30 cellular contexts compared by ENCODE assay signal in the genomic region with DNA sequence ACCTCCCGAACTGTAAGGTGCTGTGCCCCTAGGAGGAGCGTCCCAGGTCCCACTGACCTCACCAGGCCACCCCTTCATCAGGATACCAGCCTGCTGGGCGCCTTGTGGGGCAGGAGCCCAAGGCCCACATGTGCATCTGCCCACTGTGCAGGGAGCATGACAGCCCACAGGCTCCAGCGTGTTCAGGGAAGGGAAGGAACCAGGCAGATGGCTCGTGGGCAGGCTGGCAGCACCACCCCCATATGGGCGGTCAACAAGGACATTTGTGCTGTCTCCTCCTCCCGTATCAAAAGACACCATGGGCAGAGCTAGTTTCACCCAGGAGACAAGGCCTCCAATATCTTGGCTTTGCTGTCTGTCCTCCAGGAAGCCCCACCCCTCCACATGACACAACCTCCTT.
"Had no signal": no experiment of that assay in that cellular context is flagged by ENCODE, and none has a peak within 500 bp of the region (broad histone marks: within the 10 kb centered on the region; RNA-seq: fewer than 3 reads in every experiment).

No MANE protein-coding gene starts in this region.

- H3K27me3 Mint-ChIP-seq: activated CD4-positive, alpha-beta memory T cell treated with anti-CD3 and anti-CD28 coated beads, Interleukin-2, amount 10 ng/mL, durations not matched to agents 7 days and 5 days; activated CD4-positive, alpha-beta T cell treated with anti-CD3 and anti-CD28 coated beads, Interleukin-2, amount 10 ng/mL, durations not matched to agents 7 days and 5 days; activated naive CD4-positive, alpha-beta T cell treated with anti-CD3 and anti-CD28 coated beads, Interleukin-2, amount 50 U/mL, for 24 hours; activated naive CD8-positive, alpha-beta T cell treated with anti-CD3 and anti-CD28 coated beads, Interleukin-2, amount 50 U/mL, for 24 hours; activated T-cell treated with anti-CD3 and anti-CD28 coated beads, Interleukin-2, amount 50 U/mL, for 24 hours; natural killer cell treated with Interleukin-12 subunit alpha and Interleukin-12 subunit beta and Interleukin-15 and Interleukin-18, amount 100 ng/mL, for 72 hours had no signal

- H3K9me3 ChIP-seq: colonic mucosa, neutrophil, testis had no signal

- H3K79me2 ChIP-seq: parathyroid adenoma had no signal

- DNase-seq: activated CD4-positive, alpha-beta memory T cell treated with anti-CD3 and anti-CD28 coated beads, Interleukin-2, amount 10 ng/mL, durations not matched to agents 7 days and 5 days; activated CD4-positive, alpha-beta T cell treated with anti-CD3 and anti-CD28 coated beads for 1 hour; activated CD4-positive, alpha-beta T cell treated with anti-CD3 and anti-CD28 coated beads, Interleukin-2, amount 10 ng/mL, durations not matched to agents 7 days and 5 days; activated CD8-positive, alpha-beta memory T cell treated with anti-CD3 and anti-CD28 coated beads, Interleukin-2, amount 50 U/mL, for 48 hours; activated gamma-delta T cell; activated naive CD8-positive, alpha-beta T cell treated with anti-CD3 and anti-CD28 coated beads, Interleukin-2, amount 50 U/mL, for 24 hours; activated T-cell treated with anti-CD3 and anti-CD28 coated beads, Interleukin-2, amount 50 U/mL, for 24 hours; colonic mucosa; effector memory CD4-positive, alpha-beta T cell; glutamatergic neuron; islet precursor cell; left ventricle myocardium inferior; mesendoderm; mucosa of descending colon; right cardiac atrium; stimulated activated CD4-positive, alpha-beta T cell treated with anti-CD3 and anti-CD28 coated beads, Interleukin-15, amount 100 ng/mL, for 24 hours; stimulated activated CD4-positive, alpha-beta T cell treated with anti-CD3 and anti-CD28 coated beads, Interleukin-2, amount 100 ng/mL, for 24 hours; stimulated activated naive CD4-positive, alpha-beta T cell; SW 1271; T-helper 17 cell; T1000; testis; trophoblast cell had no signal

- H3K4me3 ChIP-seq: colonic mucosa, left ventricle myocardium inferior, lung, mucosa of descending colon, testis had no signal

- H3K4me3 Mint-ChIP-seq: activated CD4-positive, alpha-beta memory T cell treated with anti-CD3 and anti-CD28 coated beads, Interleukin-2, amount 10 ng/mL, durations not matched to agents 7 days and 5 days; activated CD4-positive, alpha-beta T cell treated with anti-CD3 and anti-CD28 coated beads, Interleukin-2, amount 10 ng/mL, durations not matched to agents 7 days and 5 days; activated naive CD4-positive, alpha-beta T cell treated with anti-CD3 and anti-CD28 coated beads, Interleukin-2, amount 50 U/mL, for 24 hours; activated naive CD8-positive, alpha-beta T cell treated with anti-CD3 and anti-CD28 coated beads, Interleukin-2, amount 50 U/mL, for 24 hours; activated T-cell treated with anti-CD3 and anti-CD28 coated beads, Interleukin-2, amount 50 U/mL, for 24 hours; natural killer cell treated with Interleukin-12 subunit alpha and Interleukin-12 subunit beta and Interleukin-15 and Interleukin-18, amount 100 ng/mL, for 72 hours; WTC11 had no signal

- H3K9me3 Mint-ChIP-seq: activated CD4-positive, alpha-beta memory T cell treated with anti-CD3 and anti-CD28 coated beads, Interleukin-2, amount 10 ng/mL, durations not matched to agents 7 days and 5 days; activated CD4-positive, alpha-beta T cell treated with anti-CD3 and anti-CD28 coated beads, Interleukin-2, amount 10 ng/mL, durations not matched to agents 7 days and 5 days; activated naive CD4-positive, alpha-beta T cell treated with anti-CD3 and anti-CD28 coated beads, Interleukin-2, amount 50 U/mL, for 24 hours; activated naive CD8-positive, alpha-beta T cell treated with anti-CD3 and anti-CD28 coated beads, Interleukin-2, amount 50 U/mL, for 24 hours; activated T-cell treated with anti-CD3 and anti-CD28 coated beads, Interleukin-2, amount 50 U/mL, for 24 hours; natural killer cell treated with Interleukin-12 subunit alpha and Interleukin-12 subunit beta and Interleukin-15 and Interleukin-18, amount 100 ng/mL, for 72 hours had no signal

- H3K27ac Mint-ChIP-seq: activated CD4-positive, alpha-beta memory T cell treated with anti-CD3 and anti-CD28 coated beads, Interleukin-2, amount 10 ng/mL, durations not matched to agents 7 days and 5 days; activated CD4-positive, alpha-beta T cell treated with anti-CD3 and anti-CD28 coated beads, Interleukin-2, amount 10 ng/mL, durations not matched to agents 7 days and 5 days; activated naive CD4-positive, alpha-beta T cell treated with anti-CD3 and anti-CD28 coated beads, Interleukin-2, amount 50 U/mL, for 24 hours; activated naive CD8-positive, alpha-beta T cell treated with anti-CD3 and anti-CD28 coated beads, Interleukin-2, amount 50 U/mL, for 24 hours; activated T-cell treated with anti-CD3 and anti-CD28 coated beads, Interleukin-2, amount 50 U/mL, for 24 hours; natural killer cell treated with Interleukin-12 subunit alpha and Interleukin-12 subunit beta and Interleukin-15 and Interleukin-18, amount 100 ng/mL, for 72 hours; T-helper 17 cell; WTC11 had no signal

- FAIRE-seq: frontal cortex had no signal

- H3K27ac ChIP-seq: colonic mucosa, left ventricle myocardium inferior, neutrophil, parathyroid adenoma, testis had no signal

- H3K4me1 Mint-ChIP-seq: activated CD4-positive, alpha-beta memory T cell treated with anti-CD3 and anti-CD28 coated beads, Interleukin-2, amount 10 ng/mL, durations not matched to agents 7 days and 5 days; activated CD4-positive, alpha-beta T cell treated with anti-CD3 and anti-CD28 coated beads, Interleukin-2, amount 10 ng/mL, durations not matched to agents 7 days and 5 days; activated naive CD4-positive, alpha-beta T cell treated with anti-CD3 and anti-CD28 coated beads, Interleukin-2, amount 50 U/mL, for 24 hours; activated naive CD8-positive, alpha-beta T cell treated with anti-CD3 and anti-CD28 coated beads, Interleukin-2, amount 50 U/mL, for 24 hours; T-helper 17 cell had no signal

- H3K9ac ChIP-seq: parathyroid adenoma had no signal

- H3K36me3 Mint-ChIP-seq: activated naive CD4-positive, alpha-beta T cell treated with anti-CD3 and anti-CD28 coated beads, Interleukin-2, amount 50 U/mL, for 24 hours; natural killer cell treated with Interleukin-12 subunit alpha and Interleukin-12 subunit beta and Interleukin-15 and Interleukin-18, amount 100 ng/mL, for 72 hours had no signal

- ATAC-seq: activated naive CD8-positive, alpha-beta T cell treated with anti-CD3 and anti-CD28 coated beads, Interleukin-2, amount 50 U/mL, for 24 hours; mucosa of descending colon; natural killer cell treated with Interleukin-12 subunit alpha and Interleukin-12 subunit beta and Interleukin-15 and Interleukin-18, amount 100 ng/mL, for 72 hours; right cardiac atrium; T-helper 17 cell; WTC11 had no signal

- H3K4me1 ChIP-seq: colonic mucosa, left ventricle myocardium inferior, parathyroid adenoma, testis had no signal

- H3K27me3 ChIP-seq: colonic mucosa, neutrophil, testis had no signal

- H2AFZ ChIP-seq: parathyroid adenoma had no signal

- H3K36me3 ChIP-seq: colonic mucosa, left ventricle myocardium inferior, neutrophil had no signal
